ENCODE assay signal across 15 cellular contexts in the genomic region with DNA sequence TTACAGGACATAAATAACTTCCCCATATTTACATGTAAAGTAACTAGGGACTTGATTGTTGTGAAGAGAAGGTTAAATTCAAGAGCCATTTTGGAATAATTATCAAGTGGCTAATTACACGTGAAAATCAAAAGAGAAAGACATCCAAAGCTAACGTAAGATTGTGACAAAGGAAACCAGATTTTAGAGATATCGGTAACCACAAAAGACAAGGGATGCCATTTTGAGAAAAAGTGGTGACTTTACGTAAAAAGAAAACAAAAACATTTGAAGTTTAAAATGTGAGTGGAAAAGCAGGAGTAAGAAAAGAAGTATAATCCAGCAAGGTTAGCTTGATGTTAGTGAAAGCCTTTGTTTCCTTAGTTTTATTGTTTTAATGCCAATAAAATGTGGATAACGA.
"Had no signal": no experiment of that assay in that cellular context is flagged by ENCODE, and none has a peak within 500 bp of the region (broad histone marks: within the 10 kb centered on the region; RNA-seq: fewer than 3 reads in every experiment).

No MANE protein-coding gene starts in this region.

- H3K27me3 ChIP-seq: left lung, suprapubic skin had no signal

- H3K27ac ChIP-seq: left lung, prostate gland, suprapubic skin had no signal

- H3K9me3 ChIP-seq: left lung, prostate gland, suprapubic skin had no signal

- H3K4me1 ChIP-seq: left lung, prostate gland had no signal

- H3K36me3 ChIP-seq: left lung, prostate gland, suprapubic skin had no signal

- H3K9me3 Mint-ChIP-seq: activated B cell treated with CpG ODN at 0.5 μM for 24 hours; nephron progenitor cell; stimulated activated naive CD8-positive, alpha-beta T cell treated with anti-CD3 and anti-CD28 coated beads, Interleukin-15, Interleukin-2, amounts not matched to agents 100 ng/mL and 50 ng/mL, for 24 hours had no signal

- H3K4me2 ChIP-seq: smooth muscle cell had no signal

- H3K4me3 ChIP-seq: left lung, prostate gland, smooth muscle cell, suprapubic skin had no signal

- ATAC-seq: esophagus mucosa, left lung, right cardiac atrium had no signal

- H3K27ac Mint-ChIP-seq: activated B cell treated with CpG ODN at 0.5 μM for 24 hours; nephron progenitor cell; stimulated activated naive CD8-positive, alpha-beta T cell treated with anti-CD3 and anti-CD28 coated beads, Interleukin-15, Interleukin-2, amounts not matched to agents 100 ng/mL and 50 ng/mL, for 24 hours had no signal

- DNase-seq: activated B cell treated with CpG ODN at 0.5 μM for 24 hours; activated CD4-positive, alpha-beta T cell treated with anti-CD3 and anti-CD28 coated beads, Interleukin-2, amount 50 U/mL, for 4 hours; activated CD8-positive, alpha-beta memory T cell treated with anti-CD3 and anti-CD28 coated beads, Interleukin-2, amount 50 U/mL, for 4 hours; activated naive CD4-positive, alpha-beta T cell treated with Interleukin-2 at 50 U/mL for 16 hours; left lung; mesendoderm; nephron progenitor cell; right cardiac atrium had no signal

- FAIRE-seq: astrocyte, islet of Langerhans had no signal

- H3K4me3 Mint-ChIP-seq: activated B cell treated with CpG ODN at 0.5 μM for 24 hours; nephron progenitor cell; stimulated activated naive CD8-positive, alpha-beta T cell treated with anti-CD3 and anti-CD28 coated beads, Interleukin-15, Interleukin-2, amounts not matched to agents 100 ng/mL and 50 ng/mL, for 24 hours had no signal

- H3K4me1 Mint-ChIP-seq: nephron progenitor cell had no signal

- H3K27me3 Mint-ChIP-seq: stimulated activated naive CD8-positive, alpha-beta T cell treated with anti-CD3 and anti-CD28 coated beads, Interleukin-15, Interleukin-2, amounts not matched to agents 100 ng/mL and 50 ng/mL, for 24 hours had no signal
